Comparison of ENCODE assay signal across 9 cellular contexts in genomic region chr15:65232520-65232919, GRCh38. TPM values are rescaled to one million over a fixed set of nuclear protein-coding genes. Genes with fewer than 3 reads are reported as not detected.
"Had no signal": no experiment of that assay in that cellular context is flagged by ENCODE, and none has a peak within 500 bp of the region (broad histone marks: within the 10 kb centered on the region; RNA-seq: fewer than 3 reads in every experiment).

No MANE protein-coding gene starts in this region.

- DNase-seq: GDM1, GF-D8 had no signal

- FAIRE-seq: G401.6, GM12878, GM12891, GM12892, GM18507, GM19239 had no signal

- H3K4me3 ChIP-seq: GM12878 had no signal

- ATAC-seq: GM12878 had no signal

RNA-seq across cellular contexts. Expression of gene CILP, which starts 21.2 kb away (rescaled TPM):
- total RNA-seq: G401 had no signal
